ENCODE assay signal across 8 cellular contexts in the genomic region with DNA sequence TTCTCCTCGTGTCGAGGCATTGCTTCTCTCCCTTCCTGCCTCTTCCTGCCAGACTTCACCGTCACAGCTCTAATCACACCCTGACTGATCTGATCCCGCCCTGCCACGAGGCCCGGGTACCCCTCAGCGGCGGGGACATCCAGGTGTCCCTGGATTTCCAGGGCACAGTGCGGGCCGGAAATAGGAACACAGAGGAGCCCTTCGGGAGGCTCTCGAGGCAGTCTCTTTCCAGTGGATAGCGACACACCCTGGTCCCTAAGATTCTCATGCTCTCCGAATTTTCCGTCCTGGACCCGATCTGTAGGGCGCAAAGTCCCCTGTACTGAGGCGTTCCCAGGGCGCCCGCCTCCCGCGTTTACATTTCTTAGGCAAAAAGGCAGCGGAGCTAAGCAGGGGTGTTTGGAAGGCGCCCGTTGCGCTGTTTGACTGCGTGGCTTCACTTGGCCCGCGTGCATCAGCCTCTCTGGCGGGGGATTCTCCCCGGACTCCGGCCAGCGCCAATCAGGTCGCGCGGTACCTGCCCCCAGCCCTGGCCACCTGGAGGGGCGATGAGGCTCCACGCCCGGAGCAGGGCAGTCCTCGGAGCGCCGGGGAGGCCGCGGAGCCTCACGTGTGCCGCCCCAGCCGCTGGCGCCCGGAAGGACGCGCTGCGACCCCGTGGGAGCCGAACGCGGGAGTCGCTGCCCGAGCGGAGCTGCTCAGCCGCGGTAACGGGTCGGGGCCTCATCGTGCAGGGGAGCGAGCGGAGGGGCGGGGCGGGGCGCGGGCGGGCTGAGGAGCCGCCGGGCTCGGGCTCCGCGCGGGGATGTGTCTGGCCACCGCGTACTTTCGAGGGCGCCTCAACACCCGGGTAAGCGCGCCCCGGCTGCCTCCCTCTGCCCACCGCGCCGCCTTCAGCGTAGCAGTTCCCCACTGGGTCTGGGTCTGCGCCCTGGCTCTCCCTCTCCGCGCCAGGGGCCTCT. TPM values are rescaled to one million over a fixed set of nuclear protein-coding genes. Genes with fewer than 3 reads are reported as not detected.
DNase-seq lines count a peak whose midpoint lies in the region; ATAC-seq and TF ChIP-seq lines count a peak whose summit lies in the region.

Gene FAM163A (plus strand): TSS at position 575 of the 962 bp plus-strand sequence. CDS start 69,807 bp downstream, outside the sequence.

- no peak for TF ChIP-seq CTCF in hepatocyte (IDR thresholded peaks at IDR 0.05; ENCODE audit: poor library complexity)

- no peaks in the 10 kb centered on the region for H3K36me3 Mint-ChIP-seq in T-helper 17 cell (ENCODE audit: low read depth)

- H3K27ac Mint-ChIP-seq in T-helper 17 cell = no peak within 1 kb of the TSS

- H3K27me3 ChIP-seq in hepatocyte = peaks cover 92% of the 10 kb centered on the region

- H3K27me3 Mint-ChIP-seq in T-helper 17 cell = peaks cover 79% of the 10 kb centered on the region

- peaks cover 8% of the 10 kb centered on the region for H3K4me1 Mint-ChIP-seq in T-helper 17 cell

- no peak within 1 kb of the TSS for H3K27ac ChIP-seq in hepatocyte

- no peaks in the 10 kb centered on the region for H3K36me3 ChIP-seq in hepatocyte (replicated peaks; ENCODE audit: insufficient read depth, low read depth)

- peak; percentile 11 for DNase-seq in DMS79 treated with DMSO at 0.1 percent for 48 hours (lab: John Stamatoyannopoulos, UW)
- no peak for DNase-seq in DMS79 (lab: John Stamatoyannopoulos, UW)
- no peak for DNase-seq in T-helper 17 cell
- peak; percentile 32 for DNase-seq in hepatocyte (ENCODE audit: low spot score)
- peak; percentile 26 for DNase-seq in stimulated activated CD8-positive, alpha-beta memory T cell treated with anti-CD3 and anti-CD28 coated beads, Interleukin-4, amount 100 ng/mL, for 48 hours
- no peak for DNase-seq in T-helper 9 cell
- no peak for DNase-seq in GM19240 (ENCODE audit: insufficient read length, low spot score)
- no peak for DNase-seq in inferior parietal cortex (ENCODE audit: extremely low spot score)

- ATAC-seq in T-helper 17 cell = peak; percentile 57

- WGBS in hepatocyte (ENCODE audit: low lambda C conversion rate, missing lambda C conversion rate) = 2% methylated on average over 65 of the region's 92 CpGs

- peak within 1 kb of the TSS; percentile 82 for H3K4me3 Mint-ChIP-seq in T-helper 17 cell

- peak within 1 kb of the TSS; percentile 49 for H3K4me3 ChIP-seq in hepatocyte

- peak within 1 kb of the TSS; percentile 81 for H2AFZ ChIP-seq in hepatocyte

- H3K79me2 ChIP-seq in hepatocyte = no peaks in the 10 kb centered on the region

- H3K4me2 ChIP-seq in hepatocyte = peak within 1 kb of the TSS; percentile 97

- H3K4me1 ChIP-seq in hepatocyte (ENCODE audit: insufficient read depth) = peaks cover 12% of the 10 kb centered on the region

- H4K20me1 ChIP-seq in hepatocyte (ENCODE audit: insufficient read depth, poor library complexity, severe bottlenecking) = no peaks in the 10 kb centered on the region

- H3K9me3 ChIP-seq in T-helper 17 cell (ENCODE audit: control insufficient read depth, low read length, poor library complexity, severe bottlenecking) = no peaks in the 10 kb centered on the region
- no peaks in the 10 kb centered on the region for H3K9me3 ChIP-seq in hepatocyte (ENCODE audit: low read depth)

- no peaks in the 10 kb centered on the region for H3K9me2 ChIP-seq in hepatocyte (replicated peaks; ENCODE audit: insufficient read depth)

RNA-seq across cellular contexts. Expression of gene FAM163A, which starts in this region (rescaled TPM):
- total RNA-seq in T-helper 17 cell = under 1 TPM in 1 of 2 donors, not detected in 1; 0.10 TPM
- 0.12 and 0.43 TPM in 2 replicates for total RNA-seq in hepatocyte
- 0.87 and 2.2 TPM in 2 replicates for polyA plus RNA-seq in hepatocyte

Comparison
In these comparisons a context has a peak if more than half of its experiments do, and no peak if none do; other contexts are left out.
1. DNase-seq: peak in DMS79 treated with DMSO at 0.1 percent for 48 hours (single experiment), hepatocyte (single experiment) and stimulated activated CD8-positive, alpha-beta memory T cell treated with anti-CD3 and anti-CD28 coated beads, Interleukin-4, amount 100 ng/mL, for 48 hours (single experiment); none in DMS79 (single experiment), T-helper 17 cell (0 of 3), T-helper 9 cell (single experiment), GM19240 (single experiment) and inferior parietal cortex (single experiment).
2. Peak in ATAC-seq in T-helper 17 cell; RNA of the gene not detected or under 1 TPM.